In the genomic region with DNA sequence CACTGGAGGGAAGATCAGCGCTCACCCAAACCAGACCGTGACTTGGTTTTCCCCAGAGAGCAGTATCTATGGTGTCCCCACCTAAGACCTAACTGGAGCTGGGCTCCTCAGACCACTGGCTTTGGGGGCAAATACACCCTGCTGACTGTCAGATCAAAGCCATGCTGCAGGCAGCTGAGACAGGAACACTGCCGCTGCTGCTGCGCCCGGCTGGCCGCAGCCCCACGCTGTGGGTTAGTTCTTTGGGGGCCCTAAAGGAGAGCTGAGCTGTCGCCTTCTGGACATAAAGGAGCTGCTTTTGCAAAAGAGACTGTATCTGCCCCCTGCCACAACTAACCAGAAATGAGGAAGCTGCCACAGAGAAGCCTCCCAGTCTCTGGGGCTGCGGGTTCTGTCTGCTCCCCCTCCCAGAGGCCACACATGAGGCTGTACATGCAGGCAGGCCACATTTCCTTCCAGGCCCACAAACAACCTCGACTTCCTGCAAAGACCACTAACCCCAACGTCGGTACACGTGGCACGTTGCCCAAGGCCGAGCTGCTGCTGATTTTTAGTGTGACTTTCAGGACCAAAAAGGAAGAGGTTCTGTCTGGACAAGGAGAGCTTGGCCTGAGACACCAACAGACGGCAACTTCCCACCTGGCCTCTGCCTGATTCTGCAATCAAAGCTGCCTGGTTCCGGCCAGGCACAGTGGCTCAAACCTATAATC, we compare ENCODE assay signal across 1 cellular context.
A peak's percentile ranks its signal among the peaks of the same experiment; 100 is the strongest.
TF ChIP-seq lines count a peak whose summit lies in the region.

No MANE protein-coding gene starts in this region.

TF ChIP-seq in GM12878, 131 proteins besides CTCF, POLR2A, EP300 and RAD21 (continued from another document):
- TF ChIP-seq, protein P1, sequence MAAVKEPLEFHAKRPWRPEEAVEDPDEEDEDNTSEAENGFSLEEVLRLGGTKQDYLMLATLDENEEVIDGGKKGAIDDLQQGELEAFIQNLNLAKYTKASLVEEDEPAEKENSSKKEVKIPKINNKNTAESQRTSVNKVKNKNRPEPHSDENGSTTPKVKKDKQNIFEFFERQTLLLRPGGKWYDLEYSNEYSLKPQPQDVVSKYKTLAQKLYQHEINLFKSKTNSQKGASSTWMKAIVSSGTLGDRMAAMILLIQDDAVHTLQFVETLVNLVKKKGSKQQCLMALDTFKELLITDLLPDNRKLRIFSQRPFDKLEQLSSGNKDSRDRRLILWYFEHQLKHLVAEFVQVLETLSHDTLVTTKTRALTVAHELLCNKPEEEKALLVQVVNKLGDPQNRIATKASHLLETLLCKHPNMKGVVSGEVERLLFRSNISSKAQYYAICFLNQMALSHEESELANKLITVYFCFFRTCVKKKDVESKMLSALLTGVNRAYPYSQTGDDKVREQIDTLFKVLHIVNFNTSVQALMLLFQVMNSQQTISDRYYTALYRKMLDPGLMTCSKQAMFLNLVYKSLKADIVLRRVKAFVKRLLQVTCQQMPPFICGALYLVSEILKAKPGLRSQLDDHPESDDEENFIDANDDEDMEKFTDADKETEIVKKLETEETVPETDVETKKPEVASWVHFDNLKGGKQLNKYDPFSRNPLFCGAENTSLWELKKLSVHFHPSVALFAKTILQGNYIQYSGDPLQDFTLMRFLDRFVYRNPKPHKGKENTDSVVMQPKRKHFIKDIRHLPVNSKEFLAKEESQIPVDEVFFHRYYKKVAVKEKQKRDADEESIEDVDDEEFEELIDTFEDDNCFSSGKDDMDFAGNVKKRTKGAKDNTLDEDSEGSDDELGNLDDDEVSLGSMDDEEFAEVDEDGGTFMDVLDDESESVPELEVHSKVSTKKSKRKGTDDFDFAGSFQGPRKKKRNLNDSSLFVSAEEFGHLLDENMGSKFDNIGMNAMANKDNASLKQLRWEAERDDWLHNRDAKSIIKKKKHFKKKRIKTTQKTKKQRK (IDR thresholded peaks at IDR 0.05; ENCODE audit: low read depth, low read length): no peak
- TF ChIP-seq IKZF2 (IDR thresholded peaks at IDR 0.05) (peak; percentile 92 to 93), CBX3 (IDR thresholded peaks at IDR 0.05; ENCODE audit: borderline replicate concordance, low read depth) (no peak), SMAD1 (IDR thresholded peaks at IDR 0.05; ENCODE audit: low read depth, partially characterized antibody) (no peak)
- TF ChIP-seq, protein P2, sequence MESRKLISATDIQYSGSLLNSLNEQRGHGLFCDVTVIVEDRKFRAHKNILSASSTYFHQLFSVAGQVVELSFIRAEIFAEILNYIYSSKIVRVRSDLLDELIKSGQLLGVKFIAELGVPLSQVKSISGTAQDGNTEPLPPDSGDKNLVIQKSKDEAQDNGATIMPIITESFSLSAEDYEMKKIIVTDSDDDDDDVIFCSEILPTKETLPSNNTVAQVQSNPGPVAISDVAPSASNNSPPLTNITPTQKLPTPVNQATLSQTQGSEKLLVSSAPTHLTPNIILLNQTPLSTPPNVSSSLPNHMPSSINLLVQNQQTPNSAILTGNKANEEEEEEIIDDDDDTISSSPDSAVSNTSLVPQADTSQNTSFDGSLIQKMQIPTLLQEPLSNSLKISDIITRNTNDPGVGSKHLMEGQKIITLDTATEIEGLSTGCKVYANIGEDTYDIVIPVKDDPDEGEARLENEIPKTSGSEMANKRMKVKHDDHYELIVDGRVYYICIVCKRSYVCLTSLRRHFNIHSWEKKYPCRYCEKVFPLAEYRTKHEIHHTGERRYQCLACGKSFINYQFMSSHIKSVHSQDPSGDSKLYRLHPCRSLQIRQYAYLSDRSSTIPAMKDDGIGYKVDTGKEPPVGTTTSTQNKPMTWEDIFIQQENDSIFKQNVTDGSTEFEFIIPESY (IDR thresholded peaks at IDR 0.05): no peak
- TF ChIP-seq, protein P3, sequence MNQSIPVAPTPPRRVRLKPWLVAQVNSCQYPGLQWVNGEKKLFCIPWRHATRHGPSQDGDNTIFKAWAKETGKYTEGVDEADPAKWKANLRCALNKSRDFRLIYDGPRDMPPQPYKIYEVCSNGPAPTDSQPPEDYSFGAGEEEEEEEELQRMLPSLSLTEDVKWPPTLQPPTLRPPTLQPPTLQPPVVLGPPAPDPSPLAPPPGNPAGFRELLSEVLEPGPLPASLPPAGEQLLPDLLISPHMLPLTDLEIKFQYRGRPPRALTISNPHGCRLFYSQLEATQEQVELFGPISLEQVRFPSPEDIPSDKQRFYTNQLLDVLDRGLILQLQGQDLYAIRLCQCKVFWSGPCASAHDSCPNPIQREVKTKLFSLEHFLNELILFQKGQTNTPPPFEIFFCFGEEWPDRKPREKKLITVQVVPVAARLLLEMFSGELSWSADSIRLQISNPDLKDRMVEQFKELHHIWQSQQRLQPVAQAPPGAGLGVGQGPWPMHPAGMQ (IDR thresholded peaks at IDR 0.05; ENCODE audit: borderline replicate concordance): no peak
- TF ChIP-seq, protein P4, sequence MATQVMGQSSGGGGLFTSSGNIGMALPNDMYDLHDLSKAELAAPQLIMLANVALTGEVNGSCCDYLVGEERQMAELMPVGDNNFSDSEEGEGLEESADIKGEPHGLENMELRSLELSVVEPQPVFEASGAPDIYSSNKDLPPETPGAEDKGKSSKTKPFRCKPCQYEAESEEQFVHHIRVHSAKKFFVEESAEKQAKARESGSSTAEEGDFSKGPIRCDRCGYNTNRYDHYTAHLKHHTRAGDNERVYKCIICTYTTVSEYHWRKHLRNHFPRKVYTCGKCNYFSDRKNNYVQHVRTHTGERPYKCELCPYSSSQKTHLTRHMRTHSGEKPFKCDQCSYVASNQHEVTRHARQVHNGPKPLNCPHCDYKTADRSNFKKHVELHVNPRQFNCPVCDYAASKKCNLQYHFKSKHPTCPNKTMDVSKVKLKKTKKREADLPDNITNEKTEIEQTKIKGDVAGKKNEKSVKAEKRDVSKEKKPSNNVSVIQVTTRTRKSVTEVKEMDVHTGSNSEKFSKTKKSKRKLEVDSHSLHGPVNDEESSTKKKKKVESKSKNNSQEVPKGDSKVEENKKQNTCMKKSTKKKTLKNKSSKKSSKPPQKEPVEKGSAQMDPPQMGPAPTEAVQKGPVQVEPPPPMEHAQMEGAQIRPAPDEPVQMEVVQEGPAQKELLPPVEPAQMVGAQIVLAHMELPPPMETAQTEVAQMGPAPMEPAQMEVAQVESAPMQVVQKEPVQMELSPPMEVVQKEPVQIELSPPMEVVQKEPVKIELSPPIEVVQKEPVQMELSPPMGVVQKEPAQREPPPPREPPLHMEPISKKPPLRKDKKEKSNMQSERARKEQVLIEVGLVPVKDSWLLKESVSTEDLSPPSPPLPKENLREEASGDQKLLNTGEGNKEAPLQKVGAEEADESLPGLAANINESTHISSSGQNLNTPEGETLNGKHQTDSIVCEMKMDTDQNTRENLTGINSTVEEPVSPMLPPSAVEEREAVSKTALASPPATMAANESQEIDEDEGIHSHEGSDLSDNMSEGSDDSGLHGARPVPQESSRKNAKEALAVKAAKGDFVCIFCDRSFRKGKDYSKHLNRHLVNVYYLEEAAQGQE (IDR thresholded peaks at IDR 0.05; ENCODE audit: low read depth, low read length): no peak
